1 cellular context compared by ENCODE assay signal in the genomic region with DNA sequence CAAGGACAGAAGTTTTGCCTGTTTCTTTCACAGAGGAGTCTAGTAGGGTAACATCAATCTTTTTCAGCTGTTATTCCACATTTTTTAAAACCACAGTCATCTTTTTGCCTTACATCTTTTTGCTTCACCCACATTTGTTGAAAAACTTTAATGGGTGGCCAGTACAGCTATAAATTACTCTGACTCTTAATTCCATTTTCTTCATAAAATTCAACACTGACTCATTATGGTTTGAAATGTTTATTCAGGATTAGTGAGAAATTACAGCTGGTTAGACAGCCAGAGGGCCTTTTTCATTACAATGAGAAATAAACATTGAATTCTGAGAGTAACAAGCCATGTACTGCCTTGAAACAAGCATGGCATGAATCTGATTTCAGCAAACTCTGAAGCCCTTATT.
A peak's percentile ranks its signal among the peaks of the same experiment; 100 is the strongest.
TF ChIP-seq lines count a peak whose summit lies in the region.

No MANE protein-coding gene starts in this region.

TF ChIP-seq in HEK293, 187 proteins besides CTCF, POLR2A, EP300 and RAD21:
- TF ChIP-seq, protein P1, sequence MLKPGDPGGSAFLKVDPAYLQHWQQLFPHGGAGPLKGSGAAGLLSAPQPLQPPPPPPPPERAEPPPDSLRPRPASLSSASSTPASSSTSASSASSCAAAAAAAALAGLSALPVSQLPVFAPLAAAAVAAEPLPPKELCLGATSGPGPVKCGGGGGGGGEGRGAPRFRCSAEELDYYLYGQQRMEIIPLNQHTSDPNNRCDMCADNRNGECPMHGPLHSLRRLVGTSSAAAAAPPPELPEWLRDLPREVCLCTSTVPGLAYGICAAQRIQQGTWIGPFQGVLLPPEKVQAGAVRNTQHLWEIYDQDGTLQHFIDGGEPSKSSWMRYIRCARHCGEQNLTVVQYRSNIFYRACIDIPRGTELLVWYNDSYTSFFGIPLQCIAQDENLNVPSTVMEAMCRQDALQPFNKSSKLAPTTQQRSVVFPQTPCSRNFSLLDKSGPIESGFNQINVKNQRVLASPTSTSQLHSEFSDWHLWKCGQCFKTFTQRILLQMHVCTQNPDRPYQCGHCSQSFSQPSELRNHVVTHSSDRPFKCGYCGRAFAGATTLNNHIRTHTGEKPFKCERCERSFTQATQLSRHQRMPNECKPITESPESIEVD (tag by site-specific recombination; IDR thresholded peaks at IDR 0.05) = peak; percentile 73
- TF ChIP-seq ZNF843 (tag by site-specific recombination; IDR thresholded peaks at IDR 0.05) = no peak
TF ChIP-seq in HEK293: peak in this region for 1.
